Comparison of ENCODE assay signal across 8 cellular contexts in genomic region chr10:58177362-58177947, GRCh38.
DNase-seq lines count a peak whose midpoint lies in the region; ATAC-seq, FAIRE-seq and TF ChIP-seq lines count a peak whose summit lies in the region.

No MANE protein-coding gene starts in this region.

- no peak overlapping the region for H3K27ac ChIP-seq in CD4-positive, CD25-positive, alpha-beta regulatory T cell (ENCODE audit: insufficient read depth, low read length, poor library complexity, severe bottlenecking)
- no peak overlapping the region for H3K27ac ChIP-seq in OCI-LY1 (ENCODE audit: low read depth, low read length, poor library complexity, severe bottlenecking)
- H3K27ac ChIP-seq in psoas muscle, result no peak overlapping the region

- FAIRE-seq in GM12891 (lab: Jason Lieb, UNC), result no peak

- H3K4me2 ChIP-seq in OCI-LY1 (ENCODE audit: low read length), result no peak overlapping the region

- no peaks in the 10 kb centered on the region for H4K20me1 ChIP-seq in OCI-LY1 (ENCODE audit: insufficient read depth, low read length)

- no peak overlapping the region for H3K27ac Mint-ChIP-seq in CD4-positive, CD25-positive, alpha-beta regulatory T cell

- peaks cover 4% of the 10 kb centered on the region for H3K27me3 ChIP-seq in CD4-positive, CD25-positive, alpha-beta regulatory T cell (ENCODE audit: control insufficient read depth, insufficient read depth, low read length)
- H3K27me3 ChIP-seq in OCI-LY1 (ENCODE audit: insufficient read depth, low read length) (no peaks in the 10 kb centered on the region), psoas muscle (ENCODE audit: insufficient read depth in 3 of 3, low read length in 2 of 3) (peaks cover 0 to 3% (median 0%) of the 10 kb centered on the region in 3 donors)

- H3K27me3 Mint-ChIP-seq in CD4-positive, CD25-positive, alpha-beta regulatory T cell, result peaks cover 4% of the 10 kb centered on the region

- H2AFZ ChIP-seq in OCI-LY1 (ENCODE audit: low read length), result no peak overlapping the region

- intact Hi-C loops in psoas muscle (cut with DNase I), result loop anchor here (1.0 to 2.0 kb wide), 2 partner anchors 113 to 114 kb away; no protein-coding TSS in a partner anchor

- no peaks in the 10 kb centered on the region for H3K4me1 Mint-ChIP-seq in CD4-positive, CD25-positive, alpha-beta regulatory T cell

- DNase-seq in CD4-positive, CD25-positive, alpha-beta regulatory T cell, result peak in 2 of 3 donors; percentile 15 to 17
- DNase-seq in epidermal melanocyte (ENCODE audit: insufficient read length, low spot score), result peak; percentile 28
- no peak for DNase-seq in psoas muscle
- no peak for DNase-seq in GM12891 (ENCODE audit: insufficient read length, low spot score)

- no peak for TF ChIP-seq POLR2A in GM12891 (IDR thresholded peaks at IDR 0.05; ENCODE audit: low read depth, low read length)

- H3K9me2 ChIP-seq in OCI-LY1 (ENCODE audit: low read depth, low read length), result no peaks in the 10 kb centered on the region

- no peaks in the 10 kb centered on the region for H3F3A ChIP-seq in OCI-LY1 (ENCODE audit: insufficient read depth, low read length)

- no peak overlapping the region for H3K4me3 Mint-ChIP-seq in CD4-positive, CD25-positive, alpha-beta regulatory T cell

- no peaks in the 10 kb centered on the region for H3K4me1 ChIP-seq in CD4-positive, CD25-positive, alpha-beta regulatory T cell (ENCODE audit: control insufficient read depth, insufficient read depth, low read length, poor library complexity, severe bottlenecking)
- H3K4me1 ChIP-seq in OCI-LY1 (ENCODE audit: insufficient read depth, low read length, severe bottlenecking), result no peaks in the 10 kb centered on the region
- no peaks in the 10 kb centered on the region for H3K4me1 ChIP-seq in psoas muscle

- 20 to 27% (median 20%) methylated on average over 3 of the region's 3 CpGs for WGBS in psoas muscle, 3 donors

- no peak for ATAC-seq in CD4-positive, CD25-positive, alpha-beta regulatory T cell (ENCODE audit: low read depth in 2 of 2)
- ATAC-seq in GM21786 (IDR thresholded peaks at IDR 0.05; ENCODE audit: unreplicated experiment) (peak; percentile 48), psoas muscle (peak in 2 of 4 donors; percentile 60 to 72), GM21529 (IDR thresholded peaks at IDR 0.05; ENCODE audit: unreplicated experiment) (no peak), HG03095 (IDR thresholded peaks at IDR 0.05; ENCODE audit: unreplicated experiment) (no peak)

- H3K9ac ChIP-seq in OCI-LY1 (ENCODE audit: low read length), result no peak overlapping the region

- no peaks in the 10 kb centered on the region for H3K36me3 Mint-ChIP-seq in CD4-positive, CD25-positive, alpha-beta regulatory T cell

- no peaks in the 10 kb centered on the region for H3K9me3 Mint-ChIP-seq in CD4-positive, CD25-positive, alpha-beta regulatory T cell

- no peaks in the 10 kb centered on the region for H3K9me3 ChIP-seq in CD4-positive, CD25-positive, alpha-beta regulatory T cell (ENCODE audit: control insufficient read depth in 2 of 2, low read length in 2 of 2)
- no peaks in the 10 kb centered on the region for H3K9me3 ChIP-seq in OCI-LY1 (ENCODE audit: low read length)
- no peaks in the 10 kb centered on the region for H3K9me3 ChIP-seq in psoas muscle

- no peaks in the 10 kb centered on the region for H3K79me2 ChIP-seq in OCI-LY1 (ENCODE audit: insufficient read depth, low read length)

- no peaks in the 10 kb centered on the region for H3K36me3 ChIP-seq in CD4-positive, CD25-positive, alpha-beta regulatory T cell (ENCODE audit: control insufficient read depth, insufficient read depth, low read length)
- H3K36me3 ChIP-seq in OCI-LY1 (ENCODE audit: insufficient read depth, low read length) (no peaks in the 10 kb centered on the region), psoas muscle (ENCODE audit: insufficient read depth in 1 of 2, low read depth in 1 of 2) (no peaks in the 10 kb centered on the region)

- TF ChIP-seq CTCF in OCI-LY1 (IDR thresholded peaks at IDR 0.05; ENCODE audit: low read length) (peak; percentile 65), psoas muscle (IDR thresholded peaks at IDR 0.05) (peak; percentile 75)

- no peak overlapping the region for H3K4me3 ChIP-seq in CD4-positive, CD25-positive, alpha-beta regulatory T cell (ENCODE audit: low read depth, low read length)
- no peak overlapping the region for H3K4me3 ChIP-seq in OCI-LY1 (ENCODE audit: low read depth, low read length, poor library complexity, severe bottlenecking)
- no peak overlapping the region for H3K4me3 ChIP-seq in psoas muscle

TF ChIP-seq in GM12891, 5 proteins besides CTCF, POLR2A, EP300 and RAD21:
- TF ChIP-seq PAX5 (IDR thresholded peaks at IDR 0.05; ENCODE audit: insufficient read depth, low read length, severe bottlenecking) (no peak), POU2F2 (IDR thresholded peaks at IDR 0.05; ENCODE audit: low read depth, low read length) (no peak), POLR2AphosphoS5 (IDR thresholded peaks at IDR 0.05; ENCODE audit: low read depth, low read length) (no peak), SPI1 (IDR thresholded peaks at IDR 0.05; ENCODE audit: low read depth, low read length) (no peak), TAF1 (IDR thresholded peaks at IDR 0.05; ENCODE audit: low read depth, low read length) (no peak)

Comparison
In these comparisons a context has a peak if more than half of its experiments do, and no peak if none do; other contexts are left out.
1. DNase-seq: peak in CD4-positive, CD25-positive, alpha-beta regulatory T cell (2 of 3) and epidermal melanocyte (single experiment); none in psoas muscle (0 of 2) and GM12891 (single experiment).